1 cellular context compared by ENCODE assay signal in genomic region chr2:42638080-42638784, GRCh38.
TF ChIP-seq lines count a peak whose summit lies in the region.

No MANE protein-coding gene starts in this region.

TF ChIP-seq in H1, 55 proteins besides CTCF, POLR2A, EP300 and RAD21:
- TF ChIP-seq TAF7 (optimal IDR thresholded peaks at IDR 0.05; ENCODE audit: borderline replicate concordance, low read depth, low read length) = no peak
- no peak for TF ChIP-seq RFX5 (IDR thresholded peaks at IDR 0.05; ENCODE audit: borderline replicate concordance, low read depth, low read length)
- no peak for TF ChIP-seq GTF2F1 (IDR thresholded peaks at IDR 0.05; ENCODE audit: borderline replicate concordance, low read depth, low read length)
- TF ChIP-seq SP2 (IDR thresholded peaks at IDR 0.05; ENCODE audit: low read length) = no peak
- no peak for TF ChIP-seq POU5F1 (IDR thresholded peaks at IDR 0.05; ENCODE audit: low read depth, low read length)
- no peak for TF ChIP-seq CBX8 (IDR thresholded peaks at IDR 0.05; ENCODE audit: borderline replicate concordance, low read depth, low read length)
TF ChIP-seq in H1: peak in this region for 0.
